In the genomic region with DNA sequence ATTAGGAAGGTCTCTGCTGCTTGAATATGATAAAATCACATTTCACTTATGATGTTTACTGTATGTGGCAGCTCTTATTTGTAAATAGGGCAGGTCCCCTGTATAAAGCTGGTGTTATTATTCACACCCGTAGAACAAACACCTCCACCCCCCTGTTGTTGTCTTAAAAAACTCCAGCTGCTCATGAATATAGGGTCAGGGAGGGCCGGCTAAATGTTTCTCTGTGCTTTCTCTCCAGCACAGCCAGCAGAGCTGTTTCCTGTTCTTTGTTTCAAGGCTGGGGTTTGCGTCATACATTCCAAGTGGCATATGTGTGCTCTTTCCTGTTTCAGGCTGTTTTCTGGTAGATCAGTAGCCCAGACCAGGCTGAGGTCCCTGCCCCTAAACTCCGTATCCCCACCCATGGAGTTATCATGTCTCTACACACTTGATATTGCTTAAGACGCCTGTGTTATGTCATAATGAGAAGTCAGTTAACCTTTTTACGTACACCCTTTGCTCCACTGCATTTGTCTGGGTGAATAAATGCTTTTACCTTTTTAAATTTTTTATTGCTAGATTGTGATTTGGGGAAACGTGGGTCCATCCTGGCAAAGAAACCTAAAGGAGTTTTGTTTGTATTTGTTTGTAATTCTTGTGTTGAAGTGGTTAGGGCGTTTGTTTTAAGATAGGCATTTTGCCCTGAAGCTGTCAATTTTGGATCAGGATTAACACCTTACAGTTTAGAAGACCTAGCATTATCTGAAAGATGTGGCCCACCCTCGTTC, we compare ENCODE assay signal across 8 cellular contexts. TPM values are rescaled to one million over a fixed set of nuclear protein-coding genes. Genes with fewer than 3 reads are reported as not detected.
A peak's percentile ranks its signal among the peaks of the same experiment; 100 is the strongest.
DNase-seq lines count a peak whose midpoint lies in the region; ATAC-seq and TF ChIP-seq lines count a peak whose summit lies in the region.

No MANE protein-coding gene starts in this region.

- peak overlapping the region; percentile 93 for H3K4me3 Mint-ChIP-seq in HFFc6
- H3K4me3 Mint-ChIP-seq in activated CD4-positive, alpha-beta T cell treated with anti-CD3 and anti-CD28 coated beads, Interleukin-2, amount 10 ng/mL, durations not matched to agents 24 days and 14 days: peak overlapping the region; percentile 75
- H3K4me3 Mint-ChIP-seq in stimulated activated effector memory CD8-positive, alpha-beta T cell treated with anti-CD3 and anti-CD28 coated beads, Interleukin-12 subunit alpha, Interleukin-12 subunit beta, amount 100 ng/mL, for 72 hours: peak overlapping the region; percentile 82

- H3K27me3 Mint-ChIP-seq in HFFc6 (ENCODE audit: insufficient read depth): no peaks in the 10 kb centered on the region; the same call in 1 of the 2 replicates
- peaks cover 33% of the 10 kb centered on the region for H3K27me3 Mint-ChIP-seq in activated CD4-positive, alpha-beta T cell treated with anti-CD3 and anti-CD28 coated beads, Interleukin-2, amount 10 ng/mL, durations not matched to agents 24 days and 14 days

- no peaks in the 10 kb centered on the region for H3K36me3 ChIP-seq in duodenal mucosa (ENCODE audit: control insufficient read depth in 1 of 2, insufficient read depth in 2 of 2, low read length in 2 of 2)

- peak; percentile 94 for DNase-seq in HFFc6
- DNase-seq in NCI-H510A (lab: John Stamatoyannopoulos, UW): peak; percentile 57
- DNase-seq in activated CD4-positive, alpha-beta T cell treated with anti-CD3 and anti-CD28 coated beads, Interleukin-2, amount 10 ng/mL, durations not matched to agents 24 days and 14 days: peak; percentile 85
- peak; percentile 90 for DNase-seq in left lobe of liver (ENCODE audit: low spot score)
- no peak for DNase-seq in stimulated activated effector memory CD8-positive, alpha-beta T cell treated with anti-CD3 and anti-CD28 coated beads, Interleukin-12 subunit alpha, Interleukin-12 subunit beta, amount 100 ng/mL, for 72 hours (ENCODE audit: low spot score in 2 of 2)
- DNase-seq in cerebellar nuclear complex (lab: John Stamatoyannopoulos, UW): no peak

- H3K9me3 ChIP-seq in duodenal mucosa (ENCODE audit: control insufficient read depth in 1 of 2, low read length in 2 of 2): no peaks in the 10 kb centered on the region

- TF ChIP-seq CTCF in C4-2B (conservative IDR thresholded peaks at IDR 0.05) (no peak), HFFc6 (IDR thresholded peaks at IDR 0.05) (no peak)

- H3K4me1 Mint-ChIP-seq in HFFc6 (ENCODE audit: low read depth): peaks cover 71% of the 10 kb centered on the region
- H3K4me1 Mint-ChIP-seq in activated CD4-positive, alpha-beta T cell treated with anti-CD3 and anti-CD28 coated beads, Interleukin-2, amount 10 ng/mL, durations not matched to agents 24 days and 14 days: peaks cover 54% of the 10 kb centered on the region
- H3K4me1 Mint-ChIP-seq in stimulated activated effector memory CD8-positive, alpha-beta T cell treated with anti-CD3 and anti-CD28 coated beads, Interleukin-12 subunit alpha, Interleukin-12 subunit beta, amount 100 ng/mL, for 72 hours: peaks cover 58% of the 10 kb centered on the region

- H3K9me3 Mint-ChIP-seq in HFFc6: no peaks in the 10 kb centered on the region
- no peaks in the 10 kb centered on the region for H3K9me3 Mint-ChIP-seq in activated CD4-positive, alpha-beta T cell treated with anti-CD3 and anti-CD28 coated beads, Interleukin-2, amount 10 ng/mL, durations not matched to agents 24 days and 14 days
- no peaks in the 10 kb centered on the region for H3K9me3 Mint-ChIP-seq in stimulated activated effector memory CD8-positive, alpha-beta T cell treated with anti-CD3 and anti-CD28 coated beads, Interleukin-12 subunit alpha, Interleukin-12 subunit beta, amount 100 ng/mL, for 72 hours

- intact Hi-C loops in activated CD4-positive, alpha-beta T cell treated with anti-CD3 and anti-CD28 coated beads, Interleukin-2, amount 10 ng/mL, durations not matched to agents 24 days and 14 days (cut with micrococcal nuclease): loop anchor here (2.0 to 10.0 kb wide), 5 partner anchors 145 to 982 kb away; a partner anchor contains a TSS

- peak overlapping the region; percentile 80 to 97 for H3K9ac ChIP-seq in duodenal mucosa (ENCODE audit: low read depth in 1 of 2, low read length in 2 of 2)

- H3K4me1 ChIP-seq in duodenal mucosa (ENCODE audit: control insufficient read depth in 1 of 2, insufficient read depth in 2 of 2, low read length in 2 of 2): peaks cover 43 to 55% of the 10 kb centered on the region in 2 donors

- H3K27ac Mint-ChIP-seq in HFFc6: peak overlapping the region; percentile 98
- H3K27ac Mint-ChIP-seq in activated CD4-positive, alpha-beta T cell treated with anti-CD3 and anti-CD28 coated beads, Interleukin-2, amount 10 ng/mL, durations not matched to agents 24 days and 14 days: no peak overlapping the region
- H3K27ac Mint-ChIP-seq in stimulated activated effector memory CD8-positive, alpha-beta T cell treated with anti-CD3 and anti-CD28 coated beads, Interleukin-12 subunit alpha, Interleukin-12 subunit beta, amount 100 ng/mL, for 72 hours: peak overlapping the region; percentile 89

- no peaks in the 10 kb centered on the region for H3K27me3 ChIP-seq in duodenal mucosa (ENCODE audit: control insufficient read depth in 1 of 2, insufficient read depth in 2 of 2, low read length in 2 of 2)

- no peaks in the 10 kb centered on the region for H3K36me3 Mint-ChIP-seq in HFFc6 (ENCODE audit: low read depth)
- peaks cover 2% of the 10 kb centered on the region for H3K36me3 Mint-ChIP-seq in activated CD4-positive, alpha-beta T cell treated with anti-CD3 and anti-CD28 coated beads, Interleukin-2, amount 10 ng/mL, durations not matched to agents 24 days and 14 days (ENCODE audit: low read depth)
- H3K36me3 Mint-ChIP-seq in stimulated activated effector memory CD8-positive, alpha-beta T cell treated with anti-CD3 and anti-CD28 coated beads, Interleukin-12 subunit alpha, Interleukin-12 subunit beta, amount 100 ng/mL, for 72 hours: peaks cover 12% of the 10 kb centered on the region

- ATAC-seq in left lobe of liver: peak; percentile 37
- ATAC-seq in stimulated activated effector memory CD8-positive, alpha-beta T cell treated with anti-CD3 and anti-CD28 coated beads, Interleukin-12 subunit alpha, Interleukin-12 subunit beta, amount 100 ng/mL, for 72 hours: peak; percentile 53

- H3K27ac ChIP-seq in C4-2B: peak overlapping the region; percentile 63; the same call in 1 of the 2 replicates
- H3K27ac ChIP-seq in duodenal mucosa (ENCODE audit: low read depth, low read length): peak overlapping the region; percentile 99

- peak overlapping the region; percentile 84 to 86 for H3K4me3 ChIP-seq in duodenal mucosa (ENCODE audit: low read depth in 1 of 2, low read length in 2 of 2)

RNA-seq across cellular contexts. Expression of a gene that starts 3.2 kb away (rescaled TPM):
- total RNA-seq in HFFc6 (2021; fragmentation: NEBNext Ultra II Directional; extraction: Animal tissue kit (Norgen Biotek cat#: 25700)): 10 to 100 TPM; 10.7 to 17.1 (median 14.0) TPM
- 0.83 and 1.0 TPM in 2 replicates for total RNA-seq in activated CD4-positive, alpha-beta T cell treated with anti-CD3 and anti-CD28 coated beads, Interleukin-2, amount 10 ng/mL, durations not matched to agents 24 days and 14 days
- 28.6 TPM for total RNA-seq in left lobe of liver

Comparison
In these comparisons a context has a peak if more than half of its experiments do, and no peak if none do; other contexts are left out.
1. DNase-seq: peak in HFFc6 (single experiment), NCI-H510A (single experiment), activated CD4-positive, alpha-beta T cell treated with anti-CD3 and anti-CD28 coated beads, Interleukin-2, amount 10 ng/mL, durations not matched to agents 24 days and 14 days (single experiment) and left lobe of liver (single experiment); none in stimulated activated effector memory CD8-positive, alpha-beta T cell treated with anti-CD3 and anti-CD28 coated beads, Interleukin-12 subunit alpha, Interleukin-12 subunit beta, amount 100 ng/mL, for 72 hours (0 of 2) and cerebellar nuclear complex (0 of 2).
2. Peak in every context shown above with its lines, with median percentiles within 50 percentile points of each other: H3K4me3 Mint-ChIP-seq.